ENCODE assay signal across 7 cellular contexts in genomic region chr2:156615836-156616322, GRCh38.
"Had no signal": no experiment of that assay in that cellular context is flagged by ENCODE, and none has a peak within 500 bp of the region (broad histone marks: within the 10 kb centered on the region; RNA-seq: fewer than 3 reads in every experiment).

No MANE protein-coding gene starts in this region.

- H3K4me1 Mint-ChIP-seq: IgD-negative memory B cell had no signal

- H3K36me3 Mint-ChIP-seq: IgD-negative memory B cell had no signal

- H3K4me2 ChIP-seq: GM23338 had no signal

- FAIRE-seq: H1, H54, HepG2 had no signal

- H3K4me3 Mint-ChIP-seq: GM23338, H9, IgD-negative memory B cell had no signal

- ATAC-seq: GM23338, HepG2 had no signal

- H3K4me3 ChIP-seq: GM23338 had no signal

- H2AFZ ChIP-seq: GM23338 had no signal

- H3K27ac Mint-ChIP-seq: GM23338, H9, IgD-negative memory B cell had no signal

- DNase-seq: H9, HCEC 1CT had no signal
